27 cellular contexts compared by ENCODE assay signal in the genomic region with DNA sequence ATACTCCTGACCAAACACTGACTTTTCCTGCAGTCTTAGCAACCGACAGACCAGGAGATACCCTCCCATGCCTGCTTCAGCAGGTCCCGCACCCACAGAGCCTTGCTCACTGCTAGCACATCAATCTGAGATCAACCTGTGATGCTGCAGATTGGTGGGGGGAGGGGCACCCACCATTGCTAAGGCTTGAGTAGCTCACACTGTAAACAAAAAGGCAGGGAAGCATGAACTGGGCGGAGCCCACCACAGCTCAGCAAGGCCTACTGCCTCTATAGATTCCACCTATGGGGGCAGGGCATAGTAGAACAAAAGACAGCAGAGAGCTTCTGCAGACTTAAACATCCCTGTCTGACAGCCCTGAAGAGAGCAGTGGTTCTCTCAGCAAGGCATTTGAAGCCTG.
DNase-seq lines count a peak whose midpoint lies in the region; ATAC-seq, FAIRE-seq and TF ChIP-seq lines count a peak whose summit lies in the region.
"Had no signal": no experiment of that assay in that cellular context is flagged by ENCODE, and none has a peak within 500 bp of the region (broad histone marks: within the 10 kb centered on the region; RNA-seq: fewer than 3 reads in every experiment).

No MANE protein-coding gene starts in this region.

- no TSS peak for BruUV-seq in HepG2 (replicated peaks; lab: Mats Ljungman, UMichigan)

- peak; percentile 2 for DNase-seq in NCI-H2227 (lab: John Stamatoyannopoulos, UW; ENCODE audit: unreplicated experiment)
- DNase-seq in NCI-H2227 treated with DMSO at 0.1 percent for 48 hours (lab: John Stamatoyannopoulos, UW), result no peak
- DNase-seq in HepG2 (ENCODE audit: low spot score), result peak; percentile 19
- no peak for DNase-seq in right lobe of liver
- peak in 19 of 34 experiments; percentile 4 to 48 (median 17) for DNase-seq in T-cell
- no peak for DNase-seq in upper lobe of left lung
- DNase-seq: DMS79 treated with DMSO at 0.1 percent for 48 hours, H7, HFFc6, Kasumi-1, MG63, NCI-H1048, NCI-H146, NCI-H2081, NCI-H226, NCI-H69, PC-3, SIG-M5, T-helper 1 cell had no signal

- H3K9me3 ChIP-seq in HepG2 (ENCODE audit: low read length) (peaks cover 31% of the 10 kb centered on the region), right lobe of liver (peaks cover 0 to 5% (median 0%) of the 10 kb centered on the region in 4 donors), thymus (ENCODE audit: control insufficient read depth) (peaks cover 2% of the 10 kb centered on the region), upper lobe of left lung (peaks cover 0 to 27% (median 11%) of the 10 kb centered on the region in 4 donors)

- intact Hi-C loops in HepG2 (cut with micrococcal nuclease; ENCODE audit: unreplicated experiment) (no loop called here), right lobe of liver (cut with DNase I) (no loop called here)

- CTCF ChIA-PET in HepG2 (lab: Yijun Ruan, JAX; ENCODE audit: low intra/inter-chr PET ratio, low total read pairs), result no interaction called here
- CTCF ChIA-PET in T-cell (lab: Charles Lee), result no interaction called here

- TF ChIP-seq CTCF in HepG2 (CRISPR knock-in tag; IDR thresholded peaks at IDR 0.05) (no peak), right lobe of liver (IDR thresholded peaks at IDR 0.05) (no peak), upper lobe of left lung (IDR thresholded peaks at IDR 0.05) (no peak)

- peak overlapping the region in 1 of 3 donors; percentile 44 for H3K4me3 Mint-ChIP-seq in T-cell
- H3K4me3 Mint-ChIP-seq: CD4-positive, alpha-beta memory T cell; HFFc6 had no signal

- TF ChIP-seq RAD21 in HepG2 (CRISPR knock-in tag; IDR thresholded peaks at IDR 0.05), result no peak

- ATAC-seq in HepG2, result no peak
- ATAC-seq in right lobe of liver, result no peak
- ATAC-seq in T-cell (replicated peaks in 1 of 4), result peak in 2 of 4 experiments; percentile 33 to 47
- ATAC-seq in HG03432 (IDR thresholded peaks at IDR 0.05; ENCODE audit: unreplicated experiment), result no peak
- ATAC-seq in upper lobe of left lung (ENCODE audit: low FRiP score in 2 of 2), result no peak
- ATAC-seq: PC-3, SK-N-SH treated with all-trans-retinoic acid at 6 μM for 48 hours had no signal

- no peak for FAIRE-seq in HepG2 (lab: Jason Lieb, UNC)
- FAIRE-seq: A204.1, D721Med, G401.6 had no signal

- no peak overlapping the region for H3K4me3 ChIP-seq in HepG2 (replicated peaks in 1 of 3; ENCODE audit: insufficient read depth in 1 of 3, low read depth in 2 of 3, low read length in 3 of 3)
- H3K4me3 ChIP-seq in right lobe of liver, result no peak overlapping the region
- no peak overlapping the region for H3K4me3 ChIP-seq in thymus (ENCODE audit: low read length)
- H3K4me3 ChIP-seq in upper lobe of left lung, result no peak overlapping the region
- H3K4me3 ChIP-seq: MG63 had no signal

- H3K4me1 Mint-ChIP-seq in T-cell, result peaks cover 4 to 24% (median 9%) of the 10 kb centered on the region in 3 donors

- no peak overlapping the region for H3K27ac Mint-ChIP-seq in T-cell
- H3K27ac Mint-ChIP-seq: CD4-positive, alpha-beta memory T cell; HFFc6 had no signal

- H2AFZ ChIP-seq in HepG2 (ENCODE audit: low read length), result no peak overlapping the region

- in situ Hi-C loops in HepG2 (cut with HindIII; ENCODE audit: extremely low pct_ligation_motif_present, low pct_unique_long_range_greater_than_20kb), result no loop called here

- H3K79me2 ChIP-seq in HepG2 (ENCODE audit: insufficient read depth, low read length), result no peaks in the 10 kb centered on the region

- H3K36me3 ChIP-seq in HepG2 (replicated peaks in 1 of 2; ENCODE audit: control insufficient read depth in 1 of 2, insufficient read depth in 2 of 2, low read length in 2 of 2) (no peaks in the 10 kb centered on the region), right lobe of liver (no peaks in the 10 kb centered on the region), thymus (ENCODE audit: control insufficient read depth, insufficient read depth) (no peaks in the 10 kb centered on the region), upper lobe of left lung (peaks cover 0 to 8% (median 5%) of the 10 kb centered on the region in 4 donors)

- H3K9ac ChIP-seq in HepG2 (ENCODE audit: insufficient read depth, low read depth, low read length), result no peak overlapping the region

- WGBS in HepG2 (ENCODE audit: low lambda C conversion rate), result 71% methylated on average over 2 of the region's 3 CpGs
- WGBS in right lobe of liver (ENCODE audit: insufficient coverage, low coverage, low lambda C conversion rate, missing lambda C conversion rate), result no CpG with 5 or more reads among the region's 3 CpGs
- WGBS in thymus, result 94% methylated on average over 3 of the region's 3 CpGs
- 100% methylated on average over 3 of the region's 3 CpGs; no CpG with 5 or more reads in 1 of the 2 donors for WGBS in upper lobe of left lung, 2 donors

- TF ChIP-seq EP300 in HepG2 (IDR thresholded peaks at IDR 0.05; ENCODE audit: low read depth in 2 of 2, low read length in 2 of 2), result no peak
- TF ChIP-seq EP300 in HepG2 (CRISPR knock-in tag; IDR thresholded peaks at IDR 0.05; ENCODE audit: borderline replicate concordance), result no peak
- TF ChIP-seq EP300 in upper lobe of left lung (IDR thresholded peaks at IDR 0.05), result no peak

- no peaks in the 10 kb centered on the region for H3K27me3 ChIP-seq in HepG2 (ENCODE audit: control insufficient read depth in 1 of 2, insufficient read depth in 2 of 2, low read length in 2 of 2)
- no peaks in the 10 kb centered on the region for H3K27me3 ChIP-seq in right lobe of liver
- H3K27me3 ChIP-seq in thymus (ENCODE audit: control insufficient read depth, insufficient read depth), result no peaks in the 10 kb centered on the region
- H3K27me3 ChIP-seq in upper lobe of left lung, result no peaks in the 10 kb centered on the region
- H3K27me3 ChIP-seq: MG63 had no signal

- POLR2A ChIA-PET in HepG2 (lab: Yijun Ruan, JAX) (no interaction called here), T-cell (lab: Charles Lee) (no interaction called here)

- no peak for TF ChIP-seq POLR2A in HepG2 (IDR thresholded peaks at IDR 0.05; ENCODE audit: insufficient read depth in 1 of 2, low read depth in 2 of 2, low read length in 2 of 2)
- TF ChIP-seq POLR2A in right lobe of liver (IDR thresholded peaks at IDR 0.05), result no peak
- no peak for TF ChIP-seq POLR2A in upper lobe of left lung (IDR thresholded peaks at IDR 0.05)

- H3K4me2 ChIP-seq in HepG2 (ENCODE audit: low read depth, low read length), result no peak overlapping the region

- H3K27ac ChIP-seq in HepG2 (ENCODE audit: extremely low read length, insufficient read depth, low read length), result no peak overlapping the region
- H3K27ac ChIP-seq in right lobe of liver, result no peak overlapping the region
- peak overlapping the region; percentile 20 for H3K27ac ChIP-seq in thymus (ENCODE audit: low read depth)
- H3K27ac ChIP-seq in upper lobe of left lung, result no peak overlapping the region
- H3K27ac ChIP-seq: RWPE1 had no signal

- peaks cover 17 to 39% (median 36%) of the 10 kb centered on the region in 3 donors for H3K9me3 Mint-ChIP-seq in T-cell

- no peaks in the 10 kb centered on the region for H4K20me1 ChIP-seq in HepG2 (ENCODE audit: insufficient read depth, low read length)

- H3K27me3 Mint-ChIP-seq in T-cell, result no peaks in the 10 kb centered on the region
- H3K27me3 Mint-ChIP-seq: CD4-positive, alpha-beta memory T cell had no signal

- H3K4me1 ChIP-seq in HepG2 (ENCODE audit: insufficient read depth, low read length) (no peaks in the 10 kb centered on the region), right lobe of liver (no peaks in the 10 kb centered on the region), thymus (ENCODE audit: control insufficient read depth, insufficient read depth, low read length) (peaks cover 3% of the 10 kb centered on the region), upper lobe of left lung (no peaks in the 10 kb centered on the region)

- peaks cover 43% of the 10 kb centered on the region for H3K36me3 Mint-ChIP-seq in T-cell

TF ChIP-seq in HepG2, 621 proteins besides CTCF, POLR2A, EP300 and RAD21 (continues in another document):
- TF ChIP-seq, protein P1, sequence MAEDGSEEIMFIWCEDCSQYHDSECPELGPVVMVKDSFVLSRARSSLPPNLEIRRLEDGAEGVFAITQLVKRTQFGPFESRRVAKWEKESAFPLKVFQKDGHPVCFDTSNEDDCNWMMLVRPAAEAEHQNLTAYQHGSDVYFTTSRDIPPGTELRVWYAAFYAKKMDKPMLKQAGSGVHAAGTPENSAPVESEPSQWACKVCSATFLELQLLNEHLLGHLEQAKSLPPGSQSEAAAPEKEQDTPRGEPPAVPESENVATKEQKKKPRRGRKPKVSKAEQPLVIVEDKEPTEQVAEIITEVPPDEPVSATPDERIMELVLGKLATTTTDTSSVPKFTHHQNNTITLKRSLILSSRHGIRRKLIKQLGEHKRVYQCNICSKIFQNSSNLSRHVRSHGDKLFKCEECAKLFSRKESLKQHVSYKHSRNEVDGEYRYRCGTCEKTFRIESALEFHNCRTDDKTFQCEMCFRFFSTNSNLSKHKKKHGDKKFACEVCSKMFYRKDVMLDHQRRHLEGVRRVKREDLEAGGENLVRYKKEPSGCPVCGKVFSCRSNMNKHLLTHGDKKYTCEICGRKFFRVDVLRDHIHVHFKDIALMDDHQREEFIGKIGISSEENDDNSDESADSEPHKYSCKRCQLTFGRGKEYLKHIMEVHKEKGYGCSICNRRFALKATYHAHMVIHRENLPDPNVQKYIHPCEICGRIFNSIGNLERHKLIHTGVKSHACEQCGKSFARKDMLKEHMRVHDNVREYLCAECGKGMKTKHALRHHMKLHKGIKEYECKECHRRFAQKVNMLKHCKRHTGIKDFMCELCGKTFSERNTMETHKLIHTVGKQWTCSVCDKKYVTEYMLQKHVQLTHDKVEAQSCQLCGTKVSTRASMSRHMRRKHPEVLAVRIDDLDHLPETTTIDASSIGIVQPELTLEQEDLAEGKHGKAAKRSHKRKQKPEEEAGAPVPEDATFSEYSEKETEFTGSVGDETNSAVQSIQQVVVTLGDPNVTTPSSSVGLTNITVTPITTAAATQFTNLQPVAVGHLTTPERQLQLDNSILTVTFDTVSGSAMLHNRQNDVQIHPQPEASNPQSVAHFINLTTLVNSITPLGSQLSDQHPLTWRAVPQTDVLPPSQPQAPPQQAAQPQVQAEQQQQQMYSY (CRISPR knock-in tag; IDR thresholded peaks at IDR 0.05), result no peak

Comparison
In these comparisons a context has a peak if more than half of its experiments do, and no peak if none do; other contexts are left out.
1. DNase-seq: peak in NCI-H2227 (single experiment), HepG2 (single experiment) and T-cell (19 of 34); none in NCI-H2227 treated with DMSO at 0.1 percent for 48 hours (single experiment), right lobe of liver (0 of 3) and upper lobe of left lung (0 of 2).